ENCODE assay signal across 18 cellular contexts in genomic region chr5:79873216-79873615, GRCh38.
DNase-seq lines count a peak whose midpoint lies in the region; ATAC-seq and TF ChIP-seq lines count a peak whose summit lies in the region.
"Had no signal": no experiment of that assay in that cellular context is flagged by ENCODE, and none has a peak within 500 bp of the region (broad histone marks: within the 10 kb centered on the region; RNA-seq: fewer than 3 reads in every experiment).

No MANE protein-coding gene starts in this region.

- no peak for ATAC-seq in right cardiac atrium
- peak; percentile 60 for ATAC-seq in left ventricle myocardium superior
- ATAC-seq in gastrocnemius medialis: peak in 1 of 2 donors; percentile 29
- ATAC-seq in GM21526 (IDR thresholded peaks at IDR 0.05; ENCODE audit: low FRiP score, unreplicated experiment): no peak
- ATAC-seq in activated CD8-positive, alpha-beta T cell treated with anti-CD3 and anti-CD28 coated beads for 36 hours: no peak
- ATAC-seq: HCT116 had no signal

- CTCF ChIA-PET in activated CD8-positive, alpha-beta T cell treated with anti-CD3 and anti-CD28 coated beads for 36 hours (lab: Charles Lee): no interaction called here

- H3K4me1 ChIP-seq in left ventricle myocardium inferior (peaks cover 42% of the 10 kb centered on the region), right cardiac atrium (ENCODE audit: control insufficient read depth, insufficient read depth, low read length) (no peaks in the 10 kb centered on the region), gastrocnemius medialis (peaks cover 0 to 12% of the 10 kb centered on the region in 2 donors)
- H3K4me1 ChIP-seq: Caco-2 had no signal

- peaks cover 3% of the 10 kb centered on the region for H3K27me3 Mint-ChIP-seq in activated CD8-positive, alpha-beta T cell treated with anti-CD3 and anti-CD28 coated beads for 36 hours

- POLR2A ChIA-PET in activated CD8-positive, alpha-beta T cell treated with anti-CD3 and anti-CD28 coated beads for 36 hours (lab: Charles Lee): interaction anchor here (0.6 kb wide), 1 partner anchor 59 kb away, joined by 3 read pairs; no protein-coding TSS in a partner anchor

- in situ Hi-C loops in gastrocnemius medialis (cut with MboI; ENCODE audit: low sequenced_read_pairs in 4 of 4): no loop called here

- no peak for TF ChIP-seq POLR2A in gastrocnemius medialis (IDR thresholded peaks at IDR 0.05)

- 66% methylated on average over 9 of the region's 9 CpGs for WGBS in right cardiac atrium

- H3K27me3 ChIP-seq in left ventricle myocardium inferior (ENCODE audit: low read depth): no peaks in the 10 kb centered on the region
- H3K27me3 ChIP-seq in right cardiac atrium (ENCODE audit: control insufficient read depth, insufficient read depth): no peaks in the 10 kb centered on the region
- no peaks in the 10 kb centered on the region for H3K27me3 ChIP-seq in gastrocnemius medialis

- no peaks in the 10 kb centered on the region for H3K9me3 Mint-ChIP-seq in activated CD8-positive, alpha-beta T cell treated with anti-CD3 and anti-CD28 coated beads for 36 hours
- H3K9me3 Mint-ChIP-seq: CD4-positive, alpha-beta T cell; HFFc6 had no signal

- no peaks in the 10 kb centered on the region for H3K36me3 Mint-ChIP-seq in activated CD8-positive, alpha-beta T cell treated with anti-CD3 and anti-CD28 coated beads for 36 hours (ENCODE audit: low read depth)

- H3K36me3 ChIP-seq in left ventricle myocardium inferior: no peaks in the 10 kb centered on the region
- H3K36me3 ChIP-seq in gastrocnemius medialis: no peaks in the 10 kb centered on the region

- no peak for DNase-seq in left ventricle myocardium inferior
- DNase-seq in right cardiac atrium: no peak
- DNase-seq in left ventricle myocardium superior: no peak
- no peak for DNase-seq in gastrocnemius medialis
- DNase-seq in activated CD8-positive, alpha-beta T cell treated with anti-CD3 and anti-CD28 coated beads for 36 hours: no peak
- DNase-seq: ACHN; Caco-2; CD4-positive, alpha-beta T cell; DMS153; DMS79; GDM1; GOT3; H7; HFFc6 had no signal

- H3K4me1 Mint-ChIP-seq in activated CD8-positive, alpha-beta T cell treated with anti-CD3 and anti-CD28 coated beads for 36 hours (ENCODE audit: low read depth): no peaks in the 10 kb centered on the region

- peak overlapping the region; percentile 76 for H3K27ac ChIP-seq in left ventricle myocardium inferior (replicated peaks)
- no peak overlapping the region for H3K27ac ChIP-seq in right cardiac atrium (ENCODE audit: low read length)
- H3K27ac ChIP-seq in gastrocnemius medialis: peak overlapping the region; percentile 26 to 61 (median 40)
- H3K27ac ChIP-seq: C4-2B, HL-60 had no signal

- intact Hi-C loops in left ventricle myocardium inferior (cut with micrococcal nuclease) (no loop called here), right cardiac atrium (cut with DNase I) (no loop called here), left ventricle myocardium superior (cut with micrococcal nuclease) (no loop called here), gastrocnemius medialis (cut with DNase I; ENCODE audit: low total_unique reads) (loop anchor here (10.0 kb wide), 1 partner anchor 92 kb away; no protein-coding TSS in a partner anchor)
- intact Hi-C loops in activated CD8-positive, alpha-beta T cell treated with anti-CD3 and anti-CD28 coated beads for 36 hours (cut with micrococcal nuclease): no loop called here

- H3K4me3 ChIP-seq in left ventricle myocardium inferior (no peak overlapping the region), right cardiac atrium (ENCODE audit: low read length) (no peak overlapping the region), gastrocnemius medialis (no peak overlapping the region)

- H3K4me3 Mint-ChIP-seq in activated CD8-positive, alpha-beta T cell treated with anti-CD3 and anti-CD28 coated beads for 36 hours: no peak overlapping the region
- H3K4me3 Mint-ChIP-seq: CD4-positive, alpha-beta T cell; HFFc6 had no signal

- no peak for TF ChIP-seq CTCF in left ventricle myocardium inferior (IDR thresholded peaks at IDR 0.05; ENCODE audit: borderline replicate concordance)
- TF ChIP-seq CTCF in gastrocnemius medialis (IDR thresholded peaks at IDR 0.05 in 4 of 5, conservative IDR thresholded peaks at IDR 0.05 in 1 of 5): no peak
- TF ChIP-seq CTCF in activated CD8-positive, alpha-beta T cell treated with anti-CD3 and anti-CD28 coated beads for 36 hours (IDR thresholded peaks at IDR 0.05): no peak

- H3K27ac Mint-ChIP-seq in activated CD8-positive, alpha-beta T cell treated with anti-CD3 and anti-CD28 coated beads for 36 hours: no peak overlapping the region
- H3K27ac Mint-ChIP-seq: CD4-positive, alpha-beta T cell; HFFc6 had no signal

- H3K9me3 ChIP-seq in left ventricle myocardium inferior (replicated peaks) (no peaks in the 10 kb centered on the region), right cardiac atrium (ENCODE audit: control insufficient read depth, low read length) (no peaks in the 10 kb centered on the region), gastrocnemius medialis (no peaks in the 10 kb centered on the region)
- H3K9me3 ChIP-seq: Caco-2 had no signal
